1 cellular context compared by ENCODE assay signal in genomic region chr1:226526801-226527595, GRCh38.
TF ChIP-seq lines count a peak whose summit lies in the region.

No MANE protein-coding gene starts in this region.

TF ChIP-seq in H1, 55 proteins besides CTCF, POLR2A, EP300 and RAD21 (continued from another document):
- TF ChIP-seq MAX (IDR thresholded peaks at IDR 0.05): peak; percentile 67
TF ChIP-seq in H1: peak in this region for 3.
